Comparison of ENCODE assay signal across 25 cellular contexts in the genomic region with DNA sequence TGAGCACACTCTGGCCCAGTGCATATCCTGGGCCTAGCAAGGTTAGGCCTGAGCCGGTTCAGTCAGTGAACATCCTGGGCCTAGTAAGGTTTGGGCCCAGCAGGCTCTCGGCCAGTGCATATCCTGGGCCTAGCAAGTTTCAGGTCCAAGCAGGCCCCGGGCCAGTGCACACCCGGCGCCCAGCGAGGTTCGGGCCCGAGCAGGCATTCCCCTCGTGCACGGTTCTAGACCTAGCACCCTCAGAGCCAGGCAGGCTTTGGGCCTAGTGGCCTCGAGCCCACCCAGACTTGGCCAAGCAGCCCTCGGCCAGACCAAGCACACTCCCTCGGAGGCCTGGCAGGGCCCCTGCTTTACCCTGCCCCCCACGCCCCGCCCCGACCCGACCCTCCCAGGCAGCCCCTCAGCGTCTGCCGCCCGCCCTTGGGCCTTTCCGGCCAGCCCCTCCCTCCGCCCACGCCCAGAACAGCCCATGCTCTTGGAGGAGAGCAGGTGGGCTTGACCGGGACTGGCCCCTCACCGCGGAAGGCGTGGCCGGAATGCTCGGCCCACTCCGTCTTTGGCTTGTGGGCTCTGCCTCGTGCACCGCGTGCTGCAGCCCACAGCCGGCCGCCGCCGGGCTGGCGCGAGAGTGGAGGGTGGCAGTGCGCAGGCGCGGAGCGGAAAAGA. TPM values are rescaled to one million over a fixed set of nuclear protein-coding genes. Genes with fewer than 3 reads are reported as not detected.
A peak's percentile ranks its signal among the peaks of the same experiment; 100 is the strongest.
DNase-seq lines count a peak whose midpoint lies in the region; ATAC-seq, FAIRE-seq and TF ChIP-seq lines count a peak whose summit lies in the region.
"Had no signal": no experiment of that assay in that cellular context is flagged by ENCODE, and none has a peak within 500 bp of the region (broad histone marks: within the 10 kb centered on the region; RNA-seq: fewer than 3 reads in every experiment).

A gene with protein sequence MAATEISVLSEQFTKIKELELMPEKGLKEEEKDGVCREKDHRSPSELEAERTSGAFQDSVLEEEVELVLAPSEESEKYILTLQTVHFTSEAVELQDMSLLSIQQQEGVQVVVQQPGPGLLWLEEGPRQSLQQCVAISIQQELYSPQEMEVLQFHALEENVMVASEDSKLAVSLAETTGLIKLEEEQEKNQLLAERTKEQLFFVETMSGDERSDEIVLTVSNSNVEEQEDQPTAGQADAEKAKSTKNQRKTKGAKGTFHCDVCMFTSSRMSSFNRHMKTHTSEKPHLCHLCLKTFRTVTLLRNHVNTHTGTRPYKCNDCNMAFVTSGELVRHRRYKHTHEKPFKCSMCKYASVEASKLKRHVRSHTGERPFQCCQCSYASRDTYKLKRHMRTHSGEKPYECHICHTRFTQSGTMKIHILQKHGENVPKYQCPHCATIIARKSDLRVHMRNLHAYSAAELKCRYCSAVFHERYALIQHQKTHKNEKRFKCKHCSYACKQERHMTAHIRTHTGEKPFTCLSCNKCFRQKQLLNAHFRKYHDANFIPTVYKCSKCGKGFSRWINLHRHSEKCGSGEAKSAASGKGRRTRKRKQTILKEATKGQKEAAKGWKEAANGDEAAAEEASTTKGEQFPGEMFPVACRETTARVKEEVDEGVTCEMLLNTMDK (minus strand): TSS at position 630 of the 666 bp plus-strand sequence. CDS start 935 bp downstream, outside the sequence.

- no peaks in the 10 kb centered on the region for H3K79me1 ChIP-seq in H1 (ENCODE audit: low read depth, low read length)

- no peaks in the 10 kb centered on the region for H4K20me1 ChIP-seq in H1 (replicated peaks in 1 of 2; ENCODE audit: control insufficient read depth in 1 of 2, insufficient read depth in 2 of 2, low read length in 2 of 2)

- peak within 1 kb of the TSS; percentile 72; the same call in 1 of the 2 replicates for H2BK15ac ChIP-seq in H1 (ENCODE audit: low read length)

- ATAC-seq in GM19023 (IDR thresholded peaks at IDR 0.05; ENCODE audit: unreplicated experiment), result no peak
- ATAC-seq: HCT116 had no signal

- H3K18ac ChIP-seq in H1 (ENCODE audit: extremely low read depth, low read length), result 0 out of 2 replicates have a peak within 1 kb of the TSS, but pooled peaks have one; percentile 53

- POLR2A ChIA-PET in CD8-positive, alpha-beta memory T cell (lab: Charles Lee), result no interaction called here
- POLR2A ChIA-PET in H1 (lab: Charles Lee; ENCODE audit: partially characterized antibody), result no interaction called here

- no peaks in the 10 kb centered on the region for H3K9me3 ChIP-seq in CD8-positive, alpha-beta memory T cell (ENCODE audit: low read length)
- H3K9me3 ChIP-seq in NT2/D1 (ENCODE audit: insufficient read depth, low read length) (no peaks in the 10 kb centered on the region), H1 (ENCODE audit: insufficient read depth in 2 of 2, low read depth in 1 of 2, low read length in 1 of 2) (no peaks in the 10 kb centered on the region), BE2C (no peaks in the 10 kb centered on the region), MG63 (no peaks in the 10 kb centered on the region)
- H3K9me3 ChIP-seq: Peyer's patch had no signal

- TF ChIP-seq RAD21 in H1 (IDR thresholded peaks at IDR 0.05 in 1 of 2, conservative IDR thresholded peaks at IDR 0.05 in 1 of 2; ENCODE audit: low read depth in 2 of 2, low read length in 2 of 2), result no peak

- H2BK12ac ChIP-seq in H1 (ENCODE audit: low read depth, low read length), result peak within 1 kb of the TSS; percentile 93; the same call in 1 of the 2 replicates

- DNase-seq in CD8-positive, alpha-beta memory T cell, result no peak
- DNase-seq in NT2/D1 (ENCODE audit: low read depth, low spot score) (no peak), H1 (ENCODE audit: low read depth in 1 of 2, low spot score in 2 of 2) (no peak), BE2C (no peak), erythroblast (lab: John Stamatoyannopoulos, UW) (no peak), MG63 (no peak)
- DNase-seq: DMS53; EL; GM23248; MM.1S; NCI-H1048; NCI-H1417 treated with DMSO at 0.1 percent for 48 hours; NCI-H2227 treated with DMSO at 0.1 percent for 48 hours; NCI-H510A; NCI-H748 treated with DMSO at 0.1 percent for 48 hours; NK-92 treated with Interleukin-12 subunit alpha and Interleukin-12 subunit beta, amount 100 ng/mL, for 24 hours; Peyer's patch; SJCRH30 had no signal

- CTCF ChIA-PET in CD8-positive, alpha-beta memory T cell (lab: Charles Lee), result no interaction called here
- CTCF ChIA-PET in H1 (lab: Charles Lee; ENCODE audit: partially characterized antibody), result no interaction called here

- H3K79me2 ChIP-seq in H1 (ENCODE audit: control insufficient read depth in 1 of 2, insufficient read depth in 2 of 2, low read length in 2 of 2), result no peaks in the 10 kb centered on the region

- no peaks in the 10 kb centered on the region for H3K27me3 Mint-ChIP-seq in CD8-positive, alpha-beta memory T cell
- peaks cover 29% of the 10 kb centered on the region for H3K27me3 Mint-ChIP-seq in nephron (ENCODE audit: low read depth)

- no peak within 1 kb of the TSS for H3K56ac ChIP-seq in H1 (replicated peaks; ENCODE audit: insufficient read length, low read depth, low read length)

- H3K23ac ChIP-seq in H1 (ENCODE audit: insufficient read length), result no peak within 1 kb of the TSS

- no peak within 1 kb of the TSS for H2BK120ac ChIP-seq in H1 (replicated peaks; ENCODE audit: low read depth, low read length)

- H3K9ac ChIP-seq in NT2/D1 (ENCODE audit: insufficient read length, low read depth) (peak within 1 kb of the TSS; percentile 42), H1 (replicated peaks in 1 of 4; ENCODE audit: extremely low read depth in 1 of 4, low read depth in 3 of 4, low read length in 3 of 4) (no peak within 1 kb of the TSS; a peak in 1 of 7 replicates)
- H3K9ac ChIP-seq: GM23248 had no signal

- no peak within 1 kb of the TSS for H3K4me3 Mint-ChIP-seq in CD8-positive, alpha-beta memory T cell
- H3K4me3 Mint-ChIP-seq in nephron, result no peak within 1 kb of the TSS
- H3K4me3 Mint-ChIP-seq: CD14-positive monocyte had no signal

- 94% methylated on average over 3 of the region's 43 CpGs; no CpG with 5 or more reads in 1 of the 2 experiments for WGBS in H1 (ENCODE audit: extremely low coverage in 1 of 2, insufficient coverage in 1 of 2, insufficient read length in 1 of 2, insufficient replicate concordance in 2 of 2, low coverage in 1 of 2, low lambda C conversion rate in 2 of 2, missing lambda C conversion rate in 1 of 2), 2 experiments

- H3K36me3 Mint-ChIP-seq in CD8-positive, alpha-beta memory T cell, result no peaks in the 10 kb centered on the region
- no peaks in the 10 kb centered on the region for H3K36me3 Mint-ChIP-seq in nephron (ENCODE audit: low read depth)
- H3K36me3 Mint-ChIP-seq: CD14-positive monocyte had no signal

- peak within 1 kb of the TSS; percentile 69 for H3K27ac ChIP-seq in CD8-positive, alpha-beta memory T cell (ENCODE audit: low read depth, low read length)
- no peak within 1 kb of the TSS for H3K27ac ChIP-seq in H1 (ENCODE audit: low read depth, low read length)
- H3K27ac ChIP-seq: GM23248, Peyer's patch, SJCRH30 had no signal

- H3K23me2 ChIP-seq in H1 (ENCODE audit: low read depth, low read length), result no peaks in the 10 kb centered on the region

- no peak within 1 kb of the TSS for H4K8ac ChIP-seq in H1 (ENCODE audit: extremely low read depth, insufficient read depth, low read length)

- TF ChIP-seq CTCF in H1 (IDR thresholded peaks at IDR 0.05; ENCODE audit: control extremely low read depth in 1 of 3, insufficient read depth in 1 of 3, low read depth in 1 of 3, low read length in 3 of 3) (no peak), nephron (IDR thresholded peaks at IDR 0.05; ENCODE audit: unreplicated experiment in 3 of 3) (no peak), BE2C (IDR thresholded peaks at IDR 0.05; ENCODE audit: low read depth, low read length) (no peak)

- H3K36me3 ChIP-seq in CD8-positive, alpha-beta memory T cell (ENCODE audit: insufficient read depth, low read length), result no peaks in the 10 kb centered on the region
- H3K36me3 ChIP-seq in NT2/D1 (ENCODE audit: insufficient read depth, insufficient read length, low read length) (no peaks in the 10 kb centered on the region), H1 (ENCODE audit: control insufficient read depth in 2 of 4, insufficient read depth in 4 of 4, low read length in 3 of 4) (no peaks in the 10 kb centered on the region), BE2C (no peaks in the 10 kb centered on the region), MG63 (no peaks in the 10 kb centered on the region)
- H3K36me3 ChIP-seq: Peyer's patch, SJCRH30 had no signal

- no peak within 1 kb of the TSS for H3K14ac ChIP-seq in H1 (ENCODE audit: insufficient read length)

- no peak for TF ChIP-seq EP300 in H1 (IDR thresholded peaks at IDR 0.05; ENCODE audit: borderline replicate concordance in 1 of 2, low read depth in 2 of 2, low read length in 2 of 2)

- H2BK20ac ChIP-seq in H1 (ENCODE audit: low read length), result no peak within 1 kb of the TSS

- peaks cover 6 to 9% (median 8%) of the 10 kb centered on the region in 3 donors for H3K4me1 Mint-ChIP-seq in CD8-positive, alpha-beta memory T cell
- peaks cover 18% of the 10 kb centered on the region for H3K4me1 Mint-ChIP-seq in nephron
- H3K4me1 Mint-ChIP-seq: CD14-positive monocyte had no signal

- H3K27me3 ChIP-seq in CD8-positive, alpha-beta memory T cell (ENCODE audit: insufficient read depth, low read length, poor library complexity, severe bottlenecking), result no peaks in the 10 kb centered on the region
- H3K27me3 ChIP-seq in NT2/D1 (ENCODE audit: insufficient read depth, insufficient read length) (no peaks in the 10 kb centered on the region), H1 (replicated peaks in 1 of 4; ENCODE audit: control insufficient read depth in 3 of 4, extremely low read depth in 1 of 4, insufficient read depth in 3 of 4, low read length in 3 of 4) (no peaks in the 10 kb centered on the region; a peak in 2 of 7 replicates), BE2C (peaks cover 4% of the 10 kb centered on the region; the same call in 1 of the 2 replicates), MG63 (no peaks in the 10 kb centered on the region)
- H3K27me3 ChIP-seq: Peyer's patch, SJCRH30 had no signal

- H2AFZ ChIP-seq in H1 (ENCODE audit: low read length), result no peak within 1 kb of the TSS
- H2AFZ ChIP-seq: GM23248 had no signal

- peak within 1 kb of the TSS; percentile 8 for H4K91ac ChIP-seq in H1 (replicated peaks; ENCODE audit: insufficient read length, low read length)

- H2AK5ac ChIP-seq in H1 (ENCODE audit: low read depth, low read length), result no peak within 1 kb of the TSS

- no peak within 1 kb of the TSS for H3K27ac Mint-ChIP-seq in CD8-positive, alpha-beta memory T cell
- peak within 1 kb of the TSS; percentile 2 to 69 (median 11) for H3K27ac Mint-ChIP-seq in nephron

- H3K4ac ChIP-seq in H1 (replicated peaks; ENCODE audit: insufficient read length, low read depth, low read length), result no peak within 1 kb of the TSS

- H2BK5ac ChIP-seq in H1 (ENCODE audit: low read depth, low read length), result peak within 1 kb of the TSS; percentile 83; the same call in 1 of the 2 replicates

- H3K4me1 ChIP-seq in CD8-positive, alpha-beta memory T cell (ENCODE audit: insufficient read depth, low read length), result no peaks in the 10 kb centered on the region
- no peaks in the 10 kb centered on the region for H3K4me1 ChIP-seq in NT2/D1 (ENCODE audit: insufficient read depth, insufficient read length)
- peaks cover 0 to 19% (median 5%) of the 10 kb centered on the region in 4 experiments; a peak in 5 of 7 replicates for H3K4me1 ChIP-seq in H1 (replicated peaks in 1 of 4; ENCODE audit: control insufficient read depth in 3 of 4, insufficient read depth in 4 of 4, low read length in 3 of 4)
- H3K4me1 ChIP-seq in BE2C, result no peaks in the 10 kb centered on the region
- H3K4me1 ChIP-seq: Peyer's patch, SJCRH30 had no signal

- no peaks in the 10 kb centered on the region for H3K9me3 Mint-ChIP-seq in CD8-positive, alpha-beta memory T cell
- H3K9me3 Mint-ChIP-seq in nephron, result no peaks in the 10 kb centered on the region
- H3K9me3 Mint-ChIP-seq: CD14-positive monocyte had no signal

- H3K4me3 ChIP-seq in CD8-positive, alpha-beta memory T cell (ENCODE audit: low read length), result no peak within 1 kb of the TSS
- no peak within 1 kb of the TSS for H3K4me3 ChIP-seq in NT2/D1 (ENCODE audit: insufficient read length, low read depth)
- no peak within 1 kb of the TSS for H3K4me3 ChIP-seq in H1 (ENCODE audit: extremely low read depth in 1 of 4, insufficient read depth in 2 of 4, low read depth in 3 of 4, low read length in 4 of 4)
- no peak within 1 kb of the TSS for H3K4me3 ChIP-seq in BE2C (ENCODE audit: low read depth, low read length)
- no peak within 1 kb of the TSS for H3K4me3 ChIP-seq in MG63
- H3K4me3 ChIP-seq: GM23248, Peyer's patch, SJCRH30 had no signal

- no peak for TF ChIP-seq POLR2A in H1 (IDR thresholded peaks at IDR 0.05; ENCODE audit: control extremely low read depth in 1 of 2, low read depth in 2 of 2, low read length in 2 of 2)
- no peak for TF ChIP-seq POLR2A in erythroblast (IDR thresholded peaks at IDR 0.05; ENCODE audit: low read length)

- no peak within 1 kb of the TSS for H3K4me2 ChIP-seq in H1 (ENCODE audit: insufficient read depth in 1 of 2, low read depth in 2 of 2, low read length in 2 of 2)

- H4K5ac ChIP-seq in H1 (ENCODE audit: insufficient read length, low read depth, low read length), result no peak within 1 kb of the TSS

- no peak for FAIRE-seq in H1 (lab: Jason Lieb, UNC)
- FAIRE-seq: D721Med had no signal

RNA-seq across cellular contexts. Expression of the gene that starts here (rescaled TPM):
- not detected for total RNA-seq in CD8-positive, alpha-beta memory T cell
- polyA plus RNA-seq in CD8-positive, alpha-beta memory T cell, result not detected
- total RNA-seq in H1 (2021; fragmentation: NEBNext Ultra II Directional; extraction: Animal tissue kit (Norgen Biotek cat#: 25700)), result 0.80 and 0.82 TPM in 2 replicates
- 0.30 and 0.75 TPM in 2 replicates for polyA plus RNA-seq in H1 (2011; rRNA removed)
- polyA plus RNA-seq in H1 (2011; cell fraction: cytosol; rRNA removed), result 1.0 TPM
- 1.0 TPM for polyA plus RNA-seq in H1 (2011; cell fraction: nucleus; rRNA removed)
- 0.13 to 0.45 TPM (median 0.32 TPM) in 4 replicates for polyA plus RNA-seq in H1 (2012, experiment 1 of 2)
- not detected for polyA plus RNA-seq in H1 (2012, experiment 2 of 2)
- 0.59 TPM for polyA plus RNA-seq in H1 (2013, experiment 1 of 2)
- polyA plus RNA-seq in H1 (2013, experiment 2 of 2), result 0.48 TPM
- polyA minus RNA-seq in H1 (2011; rRNA and poly(A)+ RNA removed), result 0.73 and 2.3 TPM in 2 replicates
- 2.2 TPM for polyA minus RNA-seq in H1 (2011; cell fraction: cytosol; rRNA and poly(A)+ RNA removed)
- 1.3 TPM for polyA minus RNA-seq in H1 (2011; cell fraction: nucleus; rRNA and poly(A)+ RNA removed)
- not detected for polyA plus RNA-seq in BE2C (2012; ENCODE audit: insufficient read depth, insufficient read length, low read depth)
- not detected in 2 replicates for total RNA-seq in MG63 (2014; rRNA removed; shearing (Covaris generic); ENCODE audit: low replicate concordance)
- total RNA-seq: A172, GM23248, LHCN-M2, Peyer's patch had no signal
- polyA plus RNA-seq: CD14-positive monocyte, GM23248 had no signal

Comparison
In these comparisons a context has a peak if more than half of its experiments do, and no peak if none do; other contexts are left out.
1. H3K27ac Mint-ChIP-seq: peak in nephron (3 of 3); none in CD8-positive, alpha-beta memory T cell (0 of 8).